In genomic region chr7:149664176-149664575, GRCh38 we compare ENCODE assay signal across 24 cellular contexts.
DNase-seq lines count a peak whose midpoint lies in the region; ATAC-seq, FAIRE-seq and TF ChIP-seq lines count a peak whose summit lies in the region.
"Had no signal": no experiment of that assay in that cellular context is flagged by ENCODE, and none has a peak within 500 bp of the region (broad histone marks: within the 10 kb centered on the region; RNA-seq: fewer than 3 reads in every experiment).

No MANE protein-coding gene starts in this region.

- ATAC-seq in activated CD8-positive, alpha-beta T cell treated with anti-CD3 and anti-CD28 coated beads, Interleukin-2, amount 10 ng/mL, durations not matched to agents 7 days and 5 days = no peak
- no peak for ATAC-seq in activated CD8-positive, alpha-beta T cell treated with anti-CD3 and anti-CD28 coated beads for 36 hours
- ATAC-seq in left ventricle myocardium superior = no peak
- ATAC-seq: CD8-positive, alpha-beta T cell; GM12878 had no signal

- H3K4me1 Mint-ChIP-seq in activated CD8-positive, alpha-beta T cell treated with anti-CD3 and anti-CD28 coated beads, Interleukin-2, amount 10 ng/mL, durations not matched to agents 7 days and 5 days (ENCODE audit: low read depth) = peaks cover 1% of the 10 kb centered on the region
- H3K4me1 Mint-ChIP-seq in activated CD8-positive, alpha-beta T cell treated with anti-CD3 and anti-CD28 coated beads for 36 hours (ENCODE audit: low read depth) = no peaks in the 10 kb centered on the region
- H3K4me1 Mint-ChIP-seq: B cell had no signal

- intact Hi-C loops in activated CD8-positive, alpha-beta T cell treated with anti-CD3 and anti-CD28 coated beads for 36 hours (cut with micrococcal nuclease) = no loop called here
- intact Hi-C loops in adrenal gland (cut with DNase I) = no loop called here
- intact Hi-C loops in left ventricle myocardium superior (cut with micrococcal nuclease) = no loop called here
- intact Hi-C loops in transverse colon (cut with DNase I; ENCODE audit: low total_unique reads) = loop anchor here (5.0 kb wide), 1 partner anchor 78 kb away; no protein-coding TSS in a partner anchor

- no peaks in the 10 kb centered on the region for H3K9me3 Mint-ChIP-seq in activated CD8-positive, alpha-beta T cell treated with anti-CD3 and anti-CD28 coated beads, Interleukin-2, amount 10 ng/mL, durations not matched to agents 7 days and 5 days (ENCODE audit: insufficient read depth)
- no peaks in the 10 kb centered on the region for H3K9me3 Mint-ChIP-seq in activated CD8-positive, alpha-beta T cell treated with anti-CD3 and anti-CD28 coated beads for 36 hours
- H3K9me3 Mint-ChIP-seq: CD4-positive, alpha-beta T cell; CD8-positive, alpha-beta T cell had no signal

- POLR2A ChIA-PET in activated CD8-positive, alpha-beta T cell treated with anti-CD3 and anti-CD28 coated beads, Interleukin-2, amount 10 ng/mL, durations not matched to agents 7 days and 5 days (lab: Charles Lee) = no interaction called here
- POLR2A ChIA-PET in activated CD8-positive, alpha-beta T cell treated with anti-CD3 and anti-CD28 coated beads for 36 hours (lab: Charles Lee) = no interaction called here

- H3K4me3 Mint-ChIP-seq in activated CD8-positive, alpha-beta T cell treated with anti-CD3 and anti-CD28 coated beads, Interleukin-2, amount 10 ng/mL, durations not matched to agents 7 days and 5 days = no peak overlapping the region
- no peak overlapping the region for H3K4me3 Mint-ChIP-seq in activated CD8-positive, alpha-beta T cell treated with anti-CD3 and anti-CD28 coated beads for 36 hours
- H3K4me3 Mint-ChIP-seq: B cell; CD4-positive, alpha-beta T cell; CD8-positive, alpha-beta T cell had no signal

- H3K27me3 Mint-ChIP-seq in activated CD8-positive, alpha-beta T cell treated with anti-CD3 and anti-CD28 coated beads, Interleukin-2, amount 10 ng/mL, durations not matched to agents 7 days and 5 days (ENCODE audit: low read depth) = peaks cover 41% of the 10 kb centered on the region
- H3K27me3 Mint-ChIP-seq in activated CD8-positive, alpha-beta T cell treated with anti-CD3 and anti-CD28 coated beads for 36 hours = peaks cover 34% of the 10 kb centered on the region

- in situ Hi-C loops in G401 (cut with HindIII; ENCODE audit: low sequenced_read_pairs) (no loop called here), transverse colon (cut with MboI; ENCODE audit: low pct_ligation_motif_present in 1 of 4, low pct_unique_long_range_greater_than_20kb in 1 of 4, low sequenced_read_pairs in 3 of 4) (loop anchor here in 1 of 4 donors (5.0 kb wide), 1 partner anchor 83 kb away; no protein-coding TSS in a partner anchor)

- H3K9me3 ChIP-seq in adrenal gland (replicated peaks in 1 of 3) (no peaks in the 10 kb centered on the region), transverse colon (no peaks in the 10 kb centered on the region)
- H3K9me3 ChIP-seq: A549, Caco-2 had no signal

- H3K27ac Mint-ChIP-seq in activated CD8-positive, alpha-beta T cell treated with anti-CD3 and anti-CD28 coated beads, Interleukin-2, amount 10 ng/mL, durations not matched to agents 7 days and 5 days = no peak overlapping the region
- no peak overlapping the region for H3K27ac Mint-ChIP-seq in activated CD8-positive, alpha-beta T cell treated with anti-CD3 and anti-CD28 coated beads for 36 hours
- H3K27ac Mint-ChIP-seq: B cell; CD4-positive, alpha-beta T cell; CD8-positive, alpha-beta T cell had no signal

- TF ChIP-seq CTCF in activated CD8-positive, alpha-beta T cell treated with anti-CD3 and anti-CD28 coated beads for 36 hours (IDR thresholded peaks at IDR 0.05) = no peak
- TF ChIP-seq CTCF in bronchial epithelial cell (IDR thresholded peaks at IDR 0.05; ENCODE audit: insufficient read depth, low read length, severe bottlenecking) (no peak), adrenal gland (IDR thresholded peaks at IDR 0.05) (no peak), transverse colon (IDR thresholded peaks at IDR 0.05) (no peak)

- CTCF ChIA-PET in activated CD8-positive, alpha-beta T cell treated with anti-CD3 and anti-CD28 coated beads, Interleukin-2, amount 10 ng/mL, durations not matched to agents 7 days and 5 days (lab: Charles Lee) = interaction anchor here (2.2 to 3.9 kb wide), 2 partner anchors 41 to 77 kb away, joined by 6 to 74 read pairs; no protein-coding TSS in a partner anchor
- CTCF ChIA-PET in activated CD8-positive, alpha-beta T cell treated with anti-CD3 and anti-CD28 coated beads for 36 hours (lab: Charles Lee) = interaction anchor here (1.0 to 4.1 kb wide), 5 partner anchors 22 to 136 kb away, joined by 3 to 74 read pairs (median 13); no protein-coding TSS in a partner anchor

- H3K27me3 ChIP-seq in bronchial epithelial cell (ENCODE audit: control insufficient read depth, insufficient read depth, low read length) = no peaks in the 10 kb centered on the region
- no peaks in the 10 kb centered on the region for H3K27me3 ChIP-seq in adrenal gland
- peaks cover 3% of the 10 kb centered on the region for H3K27me3 ChIP-seq in transverse colon
- H3K27me3 ChIP-seq: BLaER1 treated with 17β-estradiol and CSF1 and Interleukin-3, amounts not matched to agents 10 nM and 100 nM had no signal

- H3K4me3 ChIP-seq in bronchial epithelial cell (ENCODE audit: low read depth, low read length) (no peak overlapping the region), adrenal gland (no peak overlapping the region), transverse colon (no peak overlapping the region)
- H3K4me3 ChIP-seq: A549; BLaER1 treated with 17β-estradiol and CSF1 and Interleukin-3, amounts not matched to agents 10 nM and 100 nM; GM12878 had no signal

- H3K27ac ChIP-seq in adrenal gland (no peak overlapping the region), transverse colon (no peak overlapping the region)
- H3K27ac ChIP-seq: 22Rv1; A549; BLaER1 treated with 17β-estradiol and CSF1 and Interleukin-3, amounts not matched to agents 10 nM and 100 nM; C4-2B had no signal

- H3K4me1 ChIP-seq in adrenal gland (replicated peaks in 1 of 2) (no peaks in the 10 kb centered on the region), transverse colon (no peaks in the 10 kb centered on the region)
- H3K4me1 ChIP-seq: BLaER1 treated with 17β-estradiol and CSF1 and Interleukin-3, amounts not matched to agents 10 nM and 100 nM; Caco-2 had no signal

- TF ChIP-seq POLR2A in adrenal gland (IDR thresholded peaks at IDR 0.05) = no peak
- no peak for TF ChIP-seq POLR2A in transverse colon (IDR thresholded peaks at IDR 0.05)

- 62 to 100% (median 76%) methylated on average over 1 to 5 of the region's 5 CpGs for WGBS in adrenal gland, 4 donors
- WGBS in transverse colon (ENCODE audit: low coverage in 1 of 2), 2 donors = 67 to 75% methylated on average over 1 to 5 of the region's 5 CpGs

- DNase-seq in activated CD8-positive, alpha-beta T cell treated with anti-CD3 and anti-CD28 coated beads, Interleukin-2, amount 10 ng/mL, durations not matched to agents 7 days and 5 days = peak; percentile 14
- DNase-seq in activated CD8-positive, alpha-beta T cell treated with anti-CD3 and anti-CD28 coated beads for 36 hours = no peak
- peak; percentile 90 for DNase-seq in G401 (ENCODE audit: low spot score)
- peak; percentile 22 for DNase-seq in bronchial epithelial cell (ENCODE audit: low read depth)
- DNase-seq in cerebellar nuclear complex (lab: John Stamatoyannopoulos, UW) = peak; percentile 1 to 46
- DNase-seq in adrenal gland = no peak
- DNase-seq in left ventricle myocardium superior = no peak
- no peak for DNase-seq in transverse colon
- DNase-seq: AML-193; Caco-2; Calu3; CD4-positive, alpha-beta T cell; CD8-positive, alpha-beta T cell; DMS79 treated with DMSO at 0.1 percent for 48 hours; GDM1 had no signal

- TF ChIP-seq EP300 in transverse colon (IDR thresholded peaks at IDR 0.05; ENCODE audit: low read depth) = no peak

- no peak for FAIRE-seq in bronchial epithelial cell (lab: Jason Lieb, UNC)
- FAIRE-seq: A549, D721Med, GM12878, GM12892, GM18507 had no signal

- H3K36me3 Mint-ChIP-seq in activated CD8-positive, alpha-beta T cell treated with anti-CD3 and anti-CD28 coated beads, Interleukin-2, amount 10 ng/mL, durations not matched to agents 7 days and 5 days (ENCODE audit: low read depth) = no peaks in the 10 kb centered on the region
- no peaks in the 10 kb centered on the region for H3K36me3 Mint-ChIP-seq in activated CD8-positive, alpha-beta T cell treated with anti-CD3 and anti-CD28 coated beads for 36 hours (ENCODE audit: low read depth)
- H3K36me3 Mint-ChIP-seq: CD8-positive, alpha-beta T cell had no signal

- H3K36me3 ChIP-seq in bronchial epithelial cell (ENCODE audit: control insufficient read depth, insufficient read depth, low read length) (no peaks in the 10 kb centered on the region), adrenal gland (replicated peaks in 1 of 2) (no peaks in the 10 kb centered on the region), transverse colon (no peaks in the 10 kb centered on the region)
- H3K36me3 ChIP-seq: BLaER1 treated with 17β-estradiol and CSF1 and Interleukin-3, amounts not matched to agents 10 nM and 100 nM had no signal

Comparison
In these comparisons a context has a peak if more than half of its experiments do, and no peak if none do; other contexts are left out.
1. DNase-seq: peak in activated CD8-positive, alpha-beta T cell treated with anti-CD3 and anti-CD28 coated beads, Interleukin-2, amount 10 ng/mL, durations not matched to agents 7 days and 5 days (single experiment), G401 (single experiment), bronchial epithelial cell (single experiment) and cerebellar nuclear complex (2 of 2); none in activated CD8-positive, alpha-beta T cell treated with anti-CD3 and anti-CD28 coated beads for 36 hours (single experiment), adrenal gland (0 of 7), left ventricle myocardium superior (single experiment) and transverse colon (single experiment).